Comparison of ENCODE assay signal across 1 cellular context in the genomic region with DNA sequence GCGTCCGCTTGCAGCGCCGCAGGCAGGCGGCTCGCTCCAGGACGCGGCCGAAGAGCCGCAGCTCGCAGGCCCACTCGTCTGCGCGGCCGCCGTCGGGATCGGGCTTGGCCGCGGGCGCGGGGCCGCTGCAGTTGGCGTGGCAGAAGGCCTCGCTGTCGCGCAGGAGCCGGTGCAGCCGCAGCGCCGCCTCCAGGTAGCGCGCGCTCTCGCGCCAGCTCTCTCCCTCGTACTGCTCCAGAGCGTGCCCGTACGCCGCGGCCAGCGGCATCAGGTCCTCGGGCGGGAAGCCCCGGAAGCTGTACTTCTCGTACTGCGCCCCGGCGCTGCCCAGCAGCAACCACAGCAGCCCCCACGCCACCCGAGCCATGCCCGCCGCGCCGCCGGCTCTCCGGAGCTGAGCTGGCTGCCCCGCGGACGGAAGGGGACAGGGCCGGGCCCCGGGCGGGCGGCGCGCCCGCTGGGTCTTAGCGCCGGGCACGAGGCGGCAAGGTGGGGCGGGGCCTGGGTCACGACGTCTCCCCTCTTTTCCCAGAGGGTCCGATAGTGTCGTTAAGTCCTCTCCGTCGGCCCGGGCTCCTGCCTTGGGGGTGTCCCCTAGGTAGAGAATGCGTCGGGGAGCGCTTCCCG.
A peak's percentile ranks its signal among the peaks of the same experiment; 100 is the strongest.
TF ChIP-seq lines count a peak whose summit lies in the region.

A gene with protein sequence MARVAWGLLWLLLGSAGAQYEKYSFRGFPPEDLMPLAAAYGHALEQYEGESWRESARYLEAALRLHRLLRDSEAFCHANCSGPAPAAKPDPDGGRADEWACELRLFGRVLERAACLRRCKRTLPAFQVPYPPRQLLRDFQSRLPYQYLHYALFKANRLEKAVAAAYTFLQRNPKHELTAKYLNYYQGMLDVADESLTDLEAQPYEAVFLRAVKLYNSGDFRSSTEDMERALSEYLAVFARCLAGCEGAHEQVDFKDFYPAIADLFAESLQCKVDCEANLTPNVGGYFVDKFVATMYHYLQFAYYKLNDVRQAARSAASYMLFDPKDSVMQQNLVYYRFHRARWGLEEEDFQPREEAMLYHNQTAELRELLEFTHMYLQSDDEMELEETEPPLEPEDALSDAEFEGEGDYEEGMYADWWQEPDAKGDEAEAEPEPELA (minus strand): TSS at position 401 of the 627 bp plus-strand sequence. CDS start 34 bp downstream, at position 367.

TF ChIP-seq in HepG2, 621 proteins besides CTCF, POLR2A, EP300 and RAD21 (continued from another document and continues in another):
- TF ChIP-seq, protein P1, sequence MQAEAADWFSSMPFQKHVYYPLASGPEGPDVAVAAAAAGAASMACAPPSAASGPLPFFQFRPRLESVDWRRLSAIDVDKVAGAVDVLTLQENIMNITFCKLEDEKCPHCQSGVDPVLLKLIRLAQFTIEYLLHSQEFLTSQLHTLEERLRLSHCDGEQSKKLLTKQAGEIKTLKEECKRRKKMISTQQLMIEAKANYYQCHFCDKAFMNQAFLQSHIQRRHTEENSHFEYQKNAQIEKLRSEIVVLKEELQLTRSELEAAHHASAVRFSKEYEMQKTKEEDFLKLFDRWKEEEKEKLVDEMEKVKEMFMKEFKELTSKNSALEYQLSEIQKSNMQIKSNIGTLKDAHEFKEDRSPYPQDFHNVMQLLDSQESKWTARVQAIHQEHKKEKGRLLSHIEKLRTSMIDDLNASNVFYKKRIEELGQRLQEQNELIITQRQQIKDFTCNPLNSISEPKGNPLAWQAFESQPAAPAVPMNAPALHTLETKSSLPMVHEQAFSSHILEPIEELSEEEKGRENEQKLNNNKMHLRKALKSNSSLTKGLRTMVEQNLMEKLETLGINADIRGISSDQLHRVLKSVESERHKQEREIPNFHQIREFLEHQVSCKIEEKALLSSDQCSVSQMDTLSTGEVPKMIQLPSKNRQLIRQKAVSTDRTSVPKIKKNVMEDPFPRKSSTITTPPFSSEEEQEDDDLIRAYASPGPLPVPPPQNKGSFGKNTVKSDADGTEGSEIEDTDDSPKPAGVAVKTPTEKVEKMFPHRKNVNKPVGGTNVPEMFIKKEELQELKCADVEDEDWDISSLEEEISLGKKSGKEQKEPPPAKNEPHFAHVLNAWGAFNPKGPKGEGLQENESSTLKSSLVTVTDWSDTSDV (CRISPR knock-in tag; IDR thresholded peaks at IDR 0.05) = no peak; the same call in 1 of the 2 replicates
- TF ChIP-seq ZNF225 (CRISPR knock-in tag; IDR thresholded peaks at IDR 0.05) = peak; percentile 4; the same call in 1 of the 2 replicates
- TF ChIP-seq PRPF4 (IDR thresholded peaks at IDR 0.05; ENCODE audit: low read depth, low read length, poor library complexity, severe bottlenecking) = no peak
- TF ChIP-seq ZNF766 (CRISPR knock-in tag; IDR thresholded peaks at IDR 0.05; ENCODE audit: borderline replicate concordance) = peak; percentile 82; the same call in 1 of the 2 replicates
- TF ChIP-seq ZNF20 (CRISPR knock-in tag; IDR thresholded peaks at IDR 0.05) = peak; percentile 38; the same call in 1 of the 2 replicates
- TF ChIP-seq, protein P2, sequence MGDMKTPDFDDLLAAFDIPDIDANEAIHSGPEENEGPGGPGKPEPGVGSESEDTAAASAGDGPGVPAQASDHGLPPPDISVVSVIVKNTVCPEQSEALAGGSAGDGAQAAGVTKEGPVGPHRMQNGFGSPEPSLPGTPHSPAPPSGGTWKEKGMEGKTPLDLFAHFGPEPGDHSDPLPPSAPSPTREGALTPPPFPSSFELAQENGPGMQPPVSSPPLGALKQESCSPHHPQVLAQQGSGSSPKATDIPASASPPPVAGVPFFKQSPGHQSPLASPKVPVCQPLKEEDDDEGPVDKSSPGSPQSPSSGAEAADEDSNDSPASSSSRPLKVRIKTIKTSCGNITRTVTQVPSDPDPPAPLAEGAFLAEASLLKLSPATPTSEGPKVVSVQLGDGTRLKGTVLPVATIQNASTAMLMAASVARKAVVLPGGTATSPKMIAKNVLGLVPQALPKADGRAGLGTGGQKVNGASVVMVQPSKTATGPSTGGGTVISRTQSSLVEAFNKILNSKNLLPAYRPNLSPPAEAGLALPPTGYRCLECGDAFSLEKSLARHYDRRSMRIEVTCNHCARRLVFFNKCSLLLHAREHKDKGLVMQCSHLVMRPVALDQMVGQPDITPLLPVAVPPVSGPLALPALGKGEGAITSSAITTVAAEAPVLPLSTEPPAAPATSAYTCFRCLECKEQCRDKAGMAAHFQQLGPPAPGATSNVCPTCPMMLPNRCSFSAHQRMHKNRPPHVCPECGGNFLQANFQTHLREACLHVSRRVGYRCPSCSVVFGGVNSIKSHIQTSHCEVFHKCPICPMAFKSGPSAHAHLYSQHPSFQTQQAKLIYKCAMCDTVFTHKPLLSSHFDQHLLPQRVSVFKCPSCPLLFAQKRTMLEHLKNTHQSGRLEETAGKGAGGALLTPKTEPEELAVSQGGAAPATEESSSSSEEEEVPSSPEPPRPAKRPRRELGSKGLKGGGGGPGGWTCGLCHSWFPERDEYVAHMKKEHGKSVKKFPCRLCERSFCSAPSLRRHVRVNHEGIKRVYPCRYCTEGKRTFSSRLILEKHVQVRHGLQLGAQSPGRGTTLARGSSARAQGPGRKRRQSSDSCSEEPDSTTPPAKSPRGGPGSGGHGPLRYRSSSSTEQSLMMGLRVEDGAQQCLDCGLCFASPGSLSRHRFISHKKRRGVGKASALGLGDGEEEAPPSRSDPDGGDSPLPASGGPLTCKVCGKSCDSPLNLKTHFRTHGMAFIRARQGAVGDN (CRISPR knock-in tag; IDR thresholded peaks at IDR 0.05) = peak; percentile 81
- peak; percentile 60; the same call in 1 of the 2 replicates for TF ChIP-seq ZNF337 (CRISPR knock-in tag; IDR thresholded peaks at IDR 0.05; ENCODE audit: borderline replicate concordance, low read depth)
- TF ChIP-seq CBFB (CRISPR knock-in tag; IDR thresholded peaks at IDR 0.05) = peak; percentile 37; the same call in 1 of the 2 replicates
- TF ChIP-seq TGIF2 (CRISPR knock-in tag; IDR thresholded peaks at IDR 0.05) = peak; percentile 21; the same call in 1 of the 2 replicates
- no peak for TF ChIP-seq ATF7 (IDR thresholded peaks at IDR 0.05)
- TF ChIP-seq ATF7 (CRISPR knock-in tag; IDR thresholded peaks at IDR 0.05) = peak; percentile 9; the same call in 1 of the 2 replicates
- TF ChIP-seq, protein P3, sequence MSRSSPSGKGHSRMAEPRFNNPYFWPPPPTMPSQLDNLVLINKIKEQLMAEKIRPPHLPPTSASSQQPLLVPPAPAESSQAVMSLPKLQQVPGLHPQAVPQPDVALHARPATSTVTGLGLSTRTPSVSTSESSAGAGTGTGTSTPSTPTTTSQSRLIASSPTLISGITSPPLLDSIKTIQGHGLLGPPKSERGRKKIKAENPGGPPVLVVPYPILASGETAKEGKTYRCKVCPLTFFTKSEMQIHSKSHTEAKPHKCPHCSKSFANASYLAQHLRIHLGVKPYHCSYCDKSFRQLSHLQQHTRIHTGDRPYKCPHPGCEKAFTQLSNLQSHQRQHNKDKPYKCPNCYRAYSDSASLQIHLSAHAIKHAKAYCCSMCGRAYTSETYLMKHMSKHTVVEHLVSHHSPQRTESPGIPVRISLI (CRISPR knock-in tag; IDR thresholded peaks at IDR 0.05; ENCODE audit: borderline replicate concordance) = peak; percentile 58; the same call in 1 of the 2 replicates
- TF ChIP-seq ZSCAN20 (CRISPR knock-in tag; IDR thresholded peaks at IDR 0.05; ENCODE audit: borderline replicate concordance) = peak; percentile 96; the same call in 1 of the 2 replicates
- peak; percentile 65 for TF ChIP-seq STAG1 (CRISPR knock-in tag; IDR thresholded peaks at IDR 0.05)
- peak; percentile 86 for TF ChIP-seq BORCS8-MEF2B (CRISPR knock-in tag; IDR thresholded peaks at IDR 0.05)
- TF ChIP-seq KLF15 (CRISPR knock-in tag; IDR thresholded peaks at IDR 0.05; ENCODE audit: borderline replicate concordance) = peak; percentile 89; the same call in 1 of the 2 replicates
- TF ChIP-seq ZNF552 (CRISPR knock-in tag; IDR thresholded peaks at IDR 0.05; ENCODE audit: borderline replicate concordance) = peak; percentile 61; the same call in 1 of the 2 replicates
- TF ChIP-seq MED1 (CRISPR knock-in tag; IDR thresholded peaks at IDR 0.05) = peak; percentile 60
- TF ChIP-seq, protein P4, sequence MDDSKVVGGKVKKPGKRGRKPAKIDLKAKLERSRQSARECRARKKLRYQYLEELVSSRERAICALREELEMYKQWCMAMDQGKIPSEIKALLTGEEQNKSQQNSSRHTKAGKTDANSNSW (CRISPR knock-in tag; IDR thresholded peaks at IDR 0.05; ENCODE audit: borderline replicate concordance) = 0 out of 2 replicates have a peak, but pooled peaks have one; percentile 71
- 0 out of 2 replicates have a peak, but pooled peaks have one; percentile 47 for TF ChIP-seq ISL2 (CRISPR knock-in tag; IDR thresholded peaks at IDR 0.05)
- 0 out of 2 replicates have a peak, but pooled peaks have one; percentile 27 for TF ChIP-seq SMAD3 (CRISPR knock-in tag; IDR thresholded peaks at IDR 0.05)
- TF ChIP-seq, protein P5, sequence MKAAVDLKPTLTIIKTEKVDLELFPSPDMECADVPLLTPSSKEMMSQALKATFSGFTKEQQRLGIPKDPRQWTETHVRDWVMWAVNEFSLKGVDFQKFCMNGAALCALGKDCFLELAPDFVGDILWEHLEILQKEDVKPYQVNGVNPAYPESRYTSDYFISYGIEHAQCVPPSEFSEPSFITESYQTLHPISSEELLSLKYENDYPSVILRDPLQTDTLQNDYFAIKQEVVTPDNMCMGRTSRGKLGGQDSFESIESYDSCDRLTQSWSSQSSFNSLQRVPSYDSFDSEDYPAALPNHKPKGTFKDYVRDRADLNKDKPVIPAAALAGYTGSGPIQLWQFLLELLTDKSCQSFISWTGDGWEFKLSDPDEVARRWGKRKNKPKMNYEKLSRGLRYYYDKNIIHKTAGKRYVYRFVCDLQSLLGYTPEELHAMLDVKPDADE (CRISPR knock-in tag; IDR thresholded peaks at IDR 0.05) = peak; percentile 95
- TF ChIP-seq SP2 (CRISPR knock-in tag; IDR thresholded peaks at IDR 0.05) = peak; percentile 67
- peak; percentile 7; the same call in 1 of the 2 replicates for TF ChIP-seq TCF7 (IDR thresholded peaks at IDR 0.05; ENCODE audit: low read depth)
- peak; percentile 82; the same call in 1 of the 2 replicates for TF ChIP-seq ZNF44 (CRISPR knock-in tag; IDR thresholded peaks at IDR 0.05)
- no peak; the same call in 1 of the 2 replicates for TF ChIP-seq GFI1 (CRISPR knock-in tag; IDR thresholded peaks at IDR 0.05; ENCODE audit: borderline replicate concordance)
- peak; percentile 90; the same call in 1 of the 2 replicates for TF ChIP-seq ZNF33B (CRISPR knock-in tag; IDR thresholded peaks at IDR 0.05)
- TF ChIP-seq, protein P6, sequence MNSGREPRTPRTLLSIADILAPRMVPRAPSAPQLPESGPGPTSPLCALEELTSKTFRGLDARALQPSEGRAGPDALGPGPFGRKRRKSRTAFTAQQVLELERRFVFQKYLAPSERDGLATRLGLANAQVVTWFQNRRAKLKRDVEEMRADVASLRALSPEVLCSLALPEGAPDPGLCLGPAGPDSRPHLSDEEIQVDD (CRISPR knock-in tag; IDR thresholded peaks at IDR 0.05; ENCODE audit: borderline replicate concordance) = peak; percentile 96; the same call in 1 of the 2 replicates
- TF ChIP-seq PITX1 (CRISPR knock-in tag; IDR thresholded peaks at IDR 0.05) = no peak; the same call in 1 of the 2 replicates
- no peak; the same call in 1 of the 2 replicates for TF ChIP-seq ZNF367 (CRISPR knock-in tag; IDR thresholded peaks at IDR 0.05; ENCODE audit: borderline replicate concordance)
- peak; percentile 59; the same call in 1 of the 2 replicates for TF ChIP-seq ZNF124 (CRISPR knock-in tag; IDR thresholded peaks at IDR 0.05)
- peak; percentile 65 for TF ChIP-seq KDM2A (CRISPR knock-in tag; IDR thresholded peaks at IDR 0.05; ENCODE audit: borderline replicate concordance, low read depth)
- peak; percentile 98 for TF ChIP-seq YEATS4 (CRISPR knock-in tag; IDR thresholded peaks at IDR 0.05; ENCODE audit: borderline replicate concordance)
- TF ChIP-seq, protein P7, sequence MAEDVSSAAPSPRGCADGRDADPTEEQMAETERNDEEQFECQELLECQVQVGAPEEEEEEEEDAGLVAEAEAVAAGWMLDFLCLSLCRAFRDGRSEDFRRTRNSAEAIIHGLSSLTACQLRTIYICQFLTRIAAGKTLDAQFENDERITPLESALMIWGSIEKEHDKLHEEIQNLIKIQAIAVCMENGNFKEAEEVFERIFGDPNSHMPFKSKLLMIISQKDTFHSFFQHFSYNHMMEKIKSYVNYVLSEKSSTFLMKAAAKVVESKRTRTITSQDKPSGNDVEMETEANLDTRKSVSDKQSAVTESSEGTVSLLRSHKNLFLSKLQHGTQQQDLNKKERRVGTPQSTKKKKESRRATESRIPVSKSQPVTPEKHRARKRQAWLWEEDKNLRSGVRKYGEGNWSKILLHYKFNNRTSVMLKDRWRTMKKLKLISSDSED (CRISPR knock-in tag; IDR thresholded peaks at IDR 0.05) = peak; percentile 82; the same call in 1 of the 2 replicates
- no peak; the same call in 1 of the 2 replicates for TF ChIP-seq ZNF841 (CRISPR knock-in tag; IDR thresholded peaks at IDR 0.05; ENCODE audit: borderline replicate concordance)
- TF ChIP-seq, protein P8, sequence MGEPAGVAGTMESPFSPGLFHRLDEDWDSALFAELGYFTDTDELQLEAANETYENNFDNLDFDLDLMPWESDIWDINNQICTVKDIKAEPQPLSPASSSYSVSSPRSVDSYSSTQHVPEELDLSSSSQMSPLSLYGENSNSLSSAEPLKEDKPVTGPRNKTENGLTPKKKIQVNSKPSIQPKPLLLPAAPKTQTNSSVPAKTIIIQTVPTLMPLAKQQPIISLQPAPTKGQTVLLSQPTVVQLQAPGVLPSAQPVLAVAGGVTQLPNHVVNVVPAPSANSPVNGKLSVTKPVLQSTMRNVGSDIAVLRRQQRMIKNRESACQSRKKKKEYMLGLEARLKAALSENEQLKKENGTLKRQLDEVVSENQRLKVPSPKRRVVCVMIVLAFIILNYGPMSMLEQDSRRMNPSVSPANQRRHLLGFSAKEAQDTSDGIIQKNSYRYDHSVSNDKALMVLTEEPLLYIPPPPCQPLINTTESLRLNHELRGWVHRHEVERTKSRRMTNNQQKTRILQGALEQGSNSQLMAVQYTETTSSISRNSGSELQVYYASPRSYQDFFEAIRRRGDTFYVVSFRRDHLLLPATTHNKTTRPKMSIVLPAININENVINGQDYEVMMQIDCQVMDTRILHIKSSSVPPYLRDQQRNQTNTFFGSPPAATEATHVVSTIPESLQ (CRISPR knock-in tag; conservative IDR thresholded peaks at IDR 0.05) = 0 out of 2 replicates have a peak, but pooled peaks have one; percentile 6
- no peak for TF ChIP-seq RARA (CRISPR knock-in tag; IDR thresholded peaks at IDR 0.05)
- TF ChIP-seq, protein P9, sequence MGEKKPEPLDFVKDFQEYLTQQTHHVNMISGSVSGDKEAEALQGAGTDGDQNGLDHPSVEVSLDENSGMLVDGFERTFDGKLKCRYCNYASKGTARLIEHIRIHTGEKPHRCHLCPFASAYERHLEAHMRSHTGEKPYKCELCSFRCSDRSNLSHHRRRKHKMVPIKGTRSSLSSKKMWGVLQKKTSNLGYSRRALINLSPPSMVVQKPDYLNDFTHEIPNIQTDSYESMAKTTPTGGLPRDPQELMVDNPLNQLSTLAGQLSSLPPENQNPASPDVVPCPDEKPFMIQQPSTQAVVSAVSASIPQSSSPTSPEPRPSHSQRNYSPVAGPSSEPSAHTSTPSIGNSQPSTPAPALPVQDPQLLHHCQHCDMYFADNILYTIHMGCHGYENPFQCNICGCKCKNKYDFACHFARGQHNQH (CRISPR knock-in tag; IDR thresholded peaks at IDR 0.05) = peak; percentile 34
- peak; percentile 63 for TF ChIP-seq SAP130 (CRISPR knock-in tag; IDR thresholded peaks at IDR 0.05; ENCODE audit: low read depth)
- no peak for TF ChIP-seq NCOA5 (CRISPR knock-in tag; IDR thresholded peaks at IDR 0.05)
- TF ChIP-seq MTF2 (CRISPR knock-in tag; IDR thresholded peaks at IDR 0.05; ENCODE audit: borderline replicate concordance) = 0 out of 2 replicates have a peak, but pooled peaks have one; percentile 50
